Comparison of ENCODE assay signal across 8 cellular contexts in genomic region chr3:64575211-64575844, GRCh38.
A peak's percentile ranks its signal among the peaks of the same experiment; 100 is the strongest.
DNase-seq lines count a peak whose midpoint lies in the region; ATAC-seq, FAIRE-seq and TF ChIP-seq lines count a peak whose summit lies in the region.

No MANE protein-coding gene starts in this region.

- H2AFZ ChIP-seq in Karpas-422 (ENCODE audit: low read length) (no peak overlapping the region), endothelial cell of umbilical vein (ENCODE audit: low read depth, low read length) (no peak overlapping the region), smooth muscle cell (ENCODE audit: low read depth) (no peak overlapping the region)

- no peak overlapping the region for H3K4me3 ChIP-seq in Karpas-422 (ENCODE audit: low read length)
- H3K4me3 ChIP-seq in endothelial cell of umbilical vein (replicated peaks in 1 of 3; ENCODE audit: insufficient read depth in 1 of 3, low read depth in 1 of 3, low read length in 3 of 3), result no peak overlapping the region
- H3K4me3 ChIP-seq in smooth muscle cell, result no peak overlapping the region

- H3K9me3 Mint-ChIP-seq in activated naive CD8-positive, alpha-beta T cell treated with anti-CD3 and anti-CD28 coated beads, Interleukin-2, amount 50 U/mL, for 24 hours, result no peaks in the 10 kb centered on the region

- no peak for TF ChIP-seq POLR2A in endothelial cell of umbilical vein (IDR thresholded peaks at IDR 0.05; ENCODE audit: low read depth, low read length)

- H3K9me2 ChIP-seq in Karpas-422 (replicated peaks; ENCODE audit: insufficient read depth, low read length), result no peaks in the 10 kb centered on the region

- H3K79me2 ChIP-seq in Karpas-422 (ENCODE audit: low read length) (no peaks in the 10 kb centered on the region), endothelial cell of umbilical vein (ENCODE audit: control insufficient read depth, insufficient read depth, low read length) (no peaks in the 10 kb centered on the region), smooth muscle cell (ENCODE audit: low read depth) (no peaks in the 10 kb centered on the region)

- no peaks in the 10 kb centered on the region for H3K4me1 ChIP-seq in Karpas-422 (ENCODE audit: low read length)
- H3K4me1 ChIP-seq in endothelial cell of umbilical vein (ENCODE audit: control insufficient read depth, extremely low read depth, insufficient read depth, low read length), result peaks cover 5% of the 10 kb centered on the region
- peaks cover 3% of the 10 kb centered on the region for H3K4me1 ChIP-seq in smooth muscle cell (ENCODE audit: low read depth)

- H4K20me1 ChIP-seq in Karpas-422 (ENCODE audit: insufficient read depth, low read depth, low read length) (no peaks in the 10 kb centered on the region), endothelial cell of umbilical vein (replicated peaks; ENCODE audit: control insufficient read depth, extremely low read depth, insufficient read depth, low read length) (no peaks in the 10 kb centered on the region), smooth muscle cell (ENCODE audit: low read depth) (no peaks in the 10 kb centered on the region)

- CTCF ChIA-PET in endothelial cell of umbilical vein (lab: Charles Lee), result interaction anchor here (0.6 to 3.0 kb wide), 20 partner anchors 8 to 595 kb away, joined by 3 to 44 read pairs (median 4); partner anchors contain the start of gene ADAMTS9

- dilution Hi-C loops in endothelial cell of umbilical vein (cut with MboI; ENCODE audit: extremely low pct_ligation_motif_present, low sequenced_read_pairs), result no loop called here

- no peaks in the 10 kb centered on the region for H3K9me1 ChIP-seq in endothelial cell of umbilical vein (replicated peaks; ENCODE audit: control insufficient read depth, extremely low read depth, insufficient read depth, low read length)

- peak; percentile 71 for TF ChIP-seq CTCF in GM12874 (IDR thresholded peaks at IDR 0.05; ENCODE audit: insufficient read depth, low read depth, low read length)
- peak; percentile 46 to 54 for TF ChIP-seq CTCF in endothelial cell of umbilical vein (IDR thresholded peaks at IDR 0.05; ENCODE audit: extremely low read depth in 1 of 2, insufficient read depth in 1 of 2, low read depth in 1 of 2, low read length in 2 of 2)
- peak; percentile 47 for TF ChIP-seq CTCF in smooth muscle cell (IDR thresholded peaks at IDR 0.05; ENCODE audit: borderline replicate concordance, insufficient read depth, poor library complexity, severe bottlenecking)

- intact Hi-C loops in endothelial cell of umbilical vein (cut with micrococcal nuclease), result no loop called here

- 72% methylated on average over 2 of the region's 2 CpGs for WGBS in smooth muscle cell (ENCODE audit: low lambda C conversion rate)

- peak; percentile 64 for DNase-seq in Karpas-422
- DNase-seq in endothelial cell of umbilical vein (ENCODE audit: low read depth, low spot score), result peak; percentile 35
- DNase-seq in smooth muscle cell (lab: John Stamatoyannopoulos, UW; ENCODE audit: unreplicated experiment), result no peak
- DNase-seq in retina, result no peak
- no peak for DNase-seq in globus pallidus (ENCODE audit: low spot score)
- DNase-seq in activated naive CD8-positive, alpha-beta T cell treated with anti-CD3 and anti-CD28 coated beads, Interleukin-2, amount 50 U/mL, for 24 hours, result no peak

- no peaks in the 10 kb centered on the region for H3K4me1 Mint-ChIP-seq in activated naive CD8-positive, alpha-beta T cell treated with anti-CD3 and anti-CD28 coated beads, Interleukin-2, amount 50 U/mL, for 24 hours

- H3K27me3 Mint-ChIP-seq in activated naive CD8-positive, alpha-beta T cell treated with anti-CD3 and anti-CD28 coated beads, Interleukin-2, amount 50 U/mL, for 24 hours, result no peaks in the 10 kb centered on the region

- BruUV-seq in endothelial cell of umbilical vein (replicated peaks; lab: Mats Ljungman, UMichigan), result no TSS peak

- H3K9ac ChIP-seq in Karpas-422 (ENCODE audit: low read length) (no peak overlapping the region), endothelial cell of umbilical vein (replicated peaks; ENCODE audit: extremely low read depth, insufficient read depth, low read length) (no peak overlapping the region), smooth muscle cell (ENCODE audit: low read depth) (no peak overlapping the region)

- H3K27ac Mint-ChIP-seq in activated naive CD8-positive, alpha-beta T cell treated with anti-CD3 and anti-CD28 coated beads, Interleukin-2, amount 50 U/mL, for 24 hours, result no peak overlapping the region

- no peak for FAIRE-seq in endothelial cell of umbilical vein (lab: Jason Lieb, UNC)

- H3K4me2 ChIP-seq in Karpas-422 (ENCODE audit: low read depth, low read length, poor library complexity, severe bottlenecking) (no peak overlapping the region), endothelial cell of umbilical vein (ENCODE audit: insufficient read depth, low read length) (no peak overlapping the region), smooth muscle cell (no peak overlapping the region)

- no peaks in the 10 kb centered on the region for H3K9me3 ChIP-seq in Karpas-422 (ENCODE audit: low read length)
- H3K9me3 ChIP-seq in endothelial cell of umbilical vein (replicated peaks; ENCODE audit: control insufficient read depth, insufficient read depth, low read length), result no peaks in the 10 kb centered on the region
- no peaks in the 10 kb centered on the region for H3K9me3 ChIP-seq in smooth muscle cell (replicated peaks; ENCODE audit: low read depth)

- POLR2A ChIA-PET in endothelial cell of umbilical vein (lab: Charles Lee), result no interaction called here

- H3K4me3 Mint-ChIP-seq in activated naive CD8-positive, alpha-beta T cell treated with anti-CD3 and anti-CD28 coated beads, Interleukin-2, amount 50 U/mL, for 24 hours, result no peak overlapping the region

- ATAC-seq in GM21723 (IDR thresholded peaks at IDR 0.05; ENCODE audit: unreplicated experiment), result peak; percentile 78
- no peak for ATAC-seq in activated naive CD8-positive, alpha-beta T cell treated with anti-CD3 and anti-CD28 coated beads, Interleukin-2, amount 50 U/mL, for 24 hours

- H3K27ac ChIP-seq in Karpas-422 (ENCODE audit: low read length) (no peak overlapping the region), endothelial cell of umbilical vein (ENCODE audit: insufficient read depth, low read depth, low read length) (no peak overlapping the region), smooth muscle cell (ENCODE audit: low read depth) (no peak overlapping the region)

- H3K36me3 ChIP-seq in Karpas-422 (ENCODE audit: insufficient read depth, low read length), result no peaks in the 10 kb centered on the region
- no peaks in the 10 kb centered on the region for H3K36me3 ChIP-seq in endothelial cell of umbilical vein (ENCODE audit: control insufficient read depth in 2 of 2, extremely low read depth in 1 of 2, insufficient read depth in 2 of 2, low read length in 2 of 2)
- no peaks in the 10 kb centered on the region for H3K36me3 ChIP-seq in smooth muscle cell (ENCODE audit: low read depth)

- no peaks in the 10 kb centered on the region for H3K36me3 Mint-ChIP-seq in activated naive CD8-positive, alpha-beta T cell treated with anti-CD3 and anti-CD28 coated beads, Interleukin-2, amount 50 U/mL, for 24 hours (ENCODE audit: low read depth)

- H3K27me3 ChIP-seq in Karpas-422 (ENCODE audit: low read length) (no peaks in the 10 kb centered on the region), endothelial cell of umbilical vein (ENCODE audit: control insufficient read depth in 2 of 2, insufficient read depth in 2 of 2, low read length in 2 of 2) (no peaks in the 10 kb centered on the region), smooth muscle cell (ENCODE audit: low read depth) (no peaks in the 10 kb centered on the region)

- H3F3A ChIP-seq in smooth muscle cell (ENCODE audit: low read depth), result no peaks in the 10 kb centered on the region

TF ChIP-seq in endothelial cell of umbilical vein, 7 proteins besides CTCF, POLR2A, EP300 and RAD21:
- TF ChIP-seq MAX (IDR thresholded peaks at IDR 0.05; ENCODE audit: insufficient read depth, insufficient read length) (no peak), FOS (IDR thresholded peaks at IDR 0.05; ENCODE audit: borderline replicate concordance, insufficient read depth, low read length) (no peak), MYC (IDR thresholded peaks at IDR 0.05; ENCODE audit: low read depth, low read length) (no peak), JUN (IDR thresholded peaks at IDR 0.05; ENCODE audit: borderline replicate concordance, insufficient read depth, insufficient read length, low read depth) (no peak), GATA2 (IDR thresholded peaks at IDR 0.05; ENCODE audit: insufficient read depth, insufficient read length, low read depth, low read length) (no peak), POLR2AphosphoS5 (IDR thresholded peaks at IDR 0.05; ENCODE audit: insufficient read depth, low read depth, low read length) (no peak), EZH2 (IDR thresholded peaks at IDR 0.05; ENCODE audit: borderline replicate concordance, low read depth, low read length, severe bottlenecking) (no peak)

Comparison
In these comparisons a context has a peak if more than half of its experiments do, and no peak if none do; other contexts are left out.
1. DNase-seq: peak in Karpas-422 (single experiment) and endothelial cell of umbilical vein (single experiment); none in smooth muscle cell (single experiment), retina (single experiment), globus pallidus (single experiment) and activated naive CD8-positive, alpha-beta T cell treated with anti-CD3 and anti-CD28 coated beads, Interleukin-2, amount 50 U/mL, for 24 hours (single experiment).
2. Peak in every context shown above with its lines, with median percentiles within 50 percentile points of each other: CTCF ChIP-seq.